ENCODE assay signal across 8 cellular contexts in genomic region chr1:231806623-231807470, GRCh38.
A peak's percentile ranks its signal among the peaks of the same experiment; 100 is the strongest.
DNase-seq lines count a peak whose midpoint lies in the region; ATAC-seq and TF ChIP-seq lines count a peak whose summit lies in the region.

No MANE protein-coding gene starts in this region.

- H3K4me1 ChIP-seq in fibroblast of lung (ENCODE audit: control insufficient read depth, extremely low read depth, insufficient read depth, low read length), result no peaks in the 10 kb centered on the region
- H3K4me1 ChIP-seq in neuronal stem cell (ENCODE audit: control insufficient read depth in 2 of 2, insufficient read depth in 1 of 2, low read depth in 1 of 2, low read length in 2 of 2), result no peaks in the 10 kb centered on the region

- H3K9me3 ChIP-seq in fibroblast of lung (ENCODE audit: control insufficient read depth, insufficient read depth, low read depth, low read length), result no peaks in the 10 kb centered on the region
- no peaks in the 10 kb centered on the region for H3K9me3 ChIP-seq in neuronal stem cell (replicated peaks in 1 of 2; ENCODE audit: control insufficient read depth in 2 of 2, insufficient read depth in 1 of 2, low read depth in 1 of 2, low read length in 2 of 2)

- H2BK12ac ChIP-seq in neuronal stem cell (ENCODE audit: low read length), result no peak overlapping the region

- H2BK120ac ChIP-seq in neuronal stem cell (ENCODE audit: low read depth, low read length), result no peak overlapping the region

- TF ChIP-seq CTCF in VCaP (conservative IDR thresholded peaks at IDR 0.05) (peak; percentile 73), fibroblast of lung (conservative IDR thresholded peaks at IDR 0.05 in 1 of 2, IDR thresholded peaks at IDR 0.05 in 1 of 2; ENCODE audit: low read depth in 1 of 2, low read length in 2 of 2) (peak; percentile 12 to 25)

- H2AK5ac ChIP-seq in neuronal stem cell (ENCODE audit: low read depth, low read length), result no peak overlapping the region

- H4K8ac ChIP-seq in neuronal stem cell (ENCODE audit: low read depth, low read length), result no peak overlapping the region

- ATAC-seq in HG02588 (IDR thresholded peaks at IDR 0.05; ENCODE audit: unreplicated experiment), result peak; percentile 81

- no peak overlapping the region for H3K18ac ChIP-seq in neuronal stem cell (ENCODE audit: low read length)

- H3K23ac ChIP-seq in neuronal stem cell (ENCODE audit: low read depth, low read length, poor library complexity), result no peak overlapping the region

- no peak overlapping the region for H2BK15ac ChIP-seq in neuronal stem cell (ENCODE audit: low read length)

- H3K79me1 ChIP-seq in neuronal stem cell (ENCODE audit: low read depth, low read length), result no peaks in the 10 kb centered on the region

- no peak overlapping the region for H3K4ac ChIP-seq in neuronal stem cell (ENCODE audit: low read length)

- no CpG with 5 or more reads among the region's 21 CpGs for WGBS in neuronal stem cell (ENCODE audit: extremely low coverage in 2 of 2, insufficient read length in 2 of 2, insufficient replicate concordance in 1 of 2), 2 donors

- H3K27ac ChIP-seq in VCaP, result peak overlapping the region; percentile 11
- H3K27ac ChIP-seq in fibroblast of lung (ENCODE audit: insufficient read depth, low read length), result no peak overlapping the region
- H3K27ac ChIP-seq in neuronal stem cell (replicated peaks; ENCODE audit: low read length), result no peak overlapping the region

- no peak overlapping the region for H3K14ac ChIP-seq in neuronal stem cell (ENCODE audit: low read length)

- no peaks in the 10 kb centered on the region for H3K79me2 ChIP-seq in fibroblast of lung (ENCODE audit: control insufficient read depth, insufficient read depth, low read length)

- no peaks in the 10 kb centered on the region for H4K20me1 ChIP-seq in fibroblast of lung (ENCODE audit: control insufficient read depth, extremely low read depth, insufficient read depth, low read length)

- H3K4me2 ChIP-seq in fibroblast of lung (ENCODE audit: extremely low read depth, insufficient read depth, low read length) (no peak overlapping the region), neuronal stem cell (ENCODE audit: insufficient read depth, low read length, poor library complexity, severe bottlenecking) (no peak overlapping the region)

- DNase-seq in activated T-cell treated with anti-CD3 and anti-CD28 coated beads for 24 hours (ENCODE audit: low read depth) (peak; percentile 1), NCI-H1105 treated with DMSO at 0.1 percent for 48 hours (lab: John Stamatoyannopoulos, UW) (peak; percentile 68), fibroblast of lung (ENCODE audit: low read depth in 2 of 2) (no peak), neuronal stem cell (ENCODE audit: low spot score) (peak; percentile 40)
- DNase-seq in activated T-cell treated with anti-CD3 and anti-CD28 coated beads, Interleukin-2, amount 50 U/mL, for 1 hour, result no peak
- no peak for DNase-seq in central memory CD4-positive, alpha-beta T cell

- H3K4me3 ChIP-seq in fibroblast of lung (replicated peaks in 1 of 4; ENCODE audit: control extremely low read depth in 1 of 4, insufficient read depth in 1 of 4, low read depth in 3 of 4, low read length in 4 of 4), result no peak overlapping the region
- no peak overlapping the region for H3K4me3 ChIP-seq in neuronal stem cell (ENCODE audit: low read length in 2 of 2)

- H3K9ac ChIP-seq in fibroblast of lung (ENCODE audit: insufficient read depth, low read length) (no peak overlapping the region), neuronal stem cell (ENCODE audit: low read depth, low read length, poor library complexity) (no peak overlapping the region)

- no peak overlapping the region for H2BK5ac ChIP-seq in neuronal stem cell (ENCODE audit: low read length)

- H2AFZ ChIP-seq in fibroblast of lung (ENCODE audit: low read length), result no peak overlapping the region
- no peak overlapping the region for H2AFZ ChIP-seq in neuronal stem cell (ENCODE audit: low read length)

- H3K36me3 ChIP-seq in fibroblast of lung (ENCODE audit: control insufficient read depth, insufficient read depth, low read length), result no peaks in the 10 kb centered on the region
- H3K36me3 ChIP-seq in neuronal stem cell (replicated peaks in 1 of 2; ENCODE audit: control insufficient read depth in 2 of 2, insufficient read depth in 2 of 2, low read length in 2 of 2), result no peaks in the 10 kb centered on the region

- H3K27me3 ChIP-seq in fibroblast of lung (ENCODE audit: control insufficient read depth, insufficient read depth, low read length), result no peaks in the 10 kb centered on the region
- H3K27me3 ChIP-seq in neuronal stem cell (ENCODE audit: control insufficient read depth in 3 of 3, insufficient read depth in 3 of 3, low read depth in 1 of 3, low read length in 3 of 3), result no peaks in the 10 kb centered on the region

- no peak overlapping the region for H4K91ac ChIP-seq in neuronal stem cell (ENCODE audit: low read depth, low read length, poor library complexity)

Comparison
In these comparisons a context has a peak if more than half of its experiments do, and no peak if none do; other contexts are left out.
1. DNase-seq: peak in activated T-cell treated with anti-CD3 and anti-CD28 coated beads for 24 hours (single experiment), NCI-H1105 treated with DMSO at 0.1 percent for 48 hours (single experiment) and neuronal stem cell (single experiment); none in activated T-cell treated with anti-CD3 and anti-CD28 coated beads, Interleukin-2, amount 50 U/mL, for 1 hour (single experiment), fibroblast of lung (0 of 2) and central memory CD4-positive, alpha-beta T cell (single experiment).